In the genomic region with DNA sequence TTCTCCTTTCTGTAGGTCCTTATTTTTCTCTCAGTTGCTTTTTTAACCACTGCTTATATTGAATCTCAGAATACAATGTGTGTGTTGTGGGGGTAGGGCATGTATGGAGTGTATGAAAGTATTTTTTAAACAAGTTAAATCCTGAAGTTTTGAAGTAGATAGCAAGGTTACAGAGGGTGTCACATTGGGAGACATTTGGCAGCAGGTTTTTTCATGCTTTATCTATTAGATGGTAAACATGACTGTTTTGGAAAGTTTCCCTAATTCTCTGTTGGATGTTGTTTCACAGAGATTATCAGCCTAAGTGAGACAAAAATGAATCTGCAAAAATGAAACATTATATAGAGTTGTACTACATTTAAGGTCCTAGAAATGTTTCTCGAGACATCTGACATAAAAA, we compare ENCODE assay signal across 32 cellular contexts.
"Had no signal": no experiment of that assay in that cellular context is flagged by ENCODE, and none has a peak within 500 bp of the region (broad histone marks: within the 10 kb centered on the region; RNA-seq: fewer than 3 reads in every experiment).

No MANE protein-coding gene starts in this region.

- H3K4me1 ChIP-seq: ascending aorta, breast epithelium, esophagus squamous epithelium, gastroesophageal sphincter, heart right ventricle had no signal

- H3K27me3 ChIP-seq: ascending aorta, breast epithelium, cardiac muscle cell, esophagus squamous epithelium, gastroesophageal sphincter, heart right ventricle had no signal

- H3K9me3 ChIP-seq: ascending aorta, breast epithelium, esophagus squamous epithelium, gastroesophageal sphincter had no signal

- H3K4me3 Mint-ChIP-seq: activated CD4-positive, alpha-beta memory T cell treated with anti-CD3 and anti-CD28 coated beads, Interleukin-2, amount 10 ng/mL, durations not matched to agents 7 days and 5 days; activated CD4-positive, alpha-beta T cell treated with anti-CD3 and anti-CD28 coated beads, Interleukin-2, amount 10 ng/mL, durations not matched to agents 7 days and 5 days; activated naive CD4-positive, alpha-beta T cell treated with anti-CD3 and anti-CD28 coated beads, Interleukin-2, amount 10 ng/mL, durations not matched to agents 7 days and 5 days; activated naive CD8-positive, alpha-beta T cell treated with anti-CD3 and anti-CD28 coated beads, Interleukin-2, amount 10 ng/mL, durations not matched to agents 7 days and 5 days; activated T-cell treated with anti-CD3 and anti-CD28 coated beads, Interleukin-2, amount 50 U/mL, for 24 hours; activated T-cell treated with anti-CD3 and anti-CD28 coated beads, Interleukin-2, amount 50 U/mL, for 72 hours; T-helper 17 cell; T-helper 2 cell treated with Interferon-gamma antibody and Interleukin-4, amounts not matched to agents 5 μg/mL and 100 μg/mL, for 36 hours; WTC11 had no signal

- H3K4me3 ChIP-seq: ascending aorta, breast epithelium, cardiac muscle cell, esophagus squamous epithelium, gastroesophageal sphincter, heart right ventricle had no signal

- ATAC-seq: activated naive CD4-positive, alpha-beta T cell treated with anti-CD3 and anti-CD28 coated beads, Interleukin-2, amount 50 U/mL, for 72 hours; activated T-cell treated with anti-CD3 and anti-CD28 coated beads, Interleukin-2, amount 50 U/mL, for 72 hours; gastroesophageal sphincter; heart right ventricle; T-helper 17 cell; WTC11 had no signal

- H3K27me3 Mint-ChIP-seq: activated CD4-positive, alpha-beta memory T cell treated with anti-CD3 and anti-CD28 coated beads, Interleukin-2, amount 10 ng/mL, durations not matched to agents 7 days and 5 days; activated CD4-positive, alpha-beta T cell treated with anti-CD3 and anti-CD28 coated beads, Interleukin-2, amount 10 ng/mL, durations not matched to agents 7 days and 5 days; activated naive CD4-positive, alpha-beta T cell treated with anti-CD3 and anti-CD28 coated beads, Interleukin-2, amount 10 ng/mL, durations not matched to agents 7 days and 5 days; activated naive CD8-positive, alpha-beta T cell treated with anti-CD3 and anti-CD28 coated beads, Interleukin-2, amount 10 ng/mL, durations not matched to agents 7 days and 5 days; activated T-cell treated with anti-CD3 and anti-CD28 coated beads, Interleukin-2, amount 50 U/mL, for 24 hours; T-helper 17 cell had no signal

- DNase-seq: activated CD4-positive, alpha-beta memory T cell treated with anti-CD3 and anti-CD28 coated beads, Interleukin-2, amount 10 ng/mL, durations not matched to agents 7 days and 5 days; activated CD4-positive, alpha-beta T cell treated with anti-CD3 and anti-CD28 coated beads for 1 hour; activated CD4-positive, alpha-beta T cell treated with anti-CD3 and anti-CD28 coated beads for 4 hours; activated CD4-positive, alpha-beta T cell treated with anti-CD3 and anti-CD28 coated beads, Interleukin-2, amount 10 ng/mL, durations not matched to agents 7 days and 5 days; activated CD4-positive, alpha-beta T cell treated with anti-CD3 and anti-CD28 coated beads, Interleukin-2, amount 50 U/mL, for 4 hours; activated CD8-positive, alpha-beta memory T cell treated with anti-CD3 and anti-CD28 coated beads, Interleukin-2, amount 50 U/mL, for 48 hours; activated gamma-delta T cell; activated naive CD4-positive, alpha-beta T cell; activated naive CD4-positive, alpha-beta T cell treated with anti-CD3 and anti-CD28 coated beads, Interleukin-2, amount 10 ng/mL, durations not matched to agents 7 days and 5 days; activated naive CD8-positive, alpha-beta T cell treated with anti-CD3 and anti-CD28 coated beads, Interleukin-2, amount 10 ng/mL, durations not matched to agents 7 days and 5 days; activated T-cell treated with anti-CD3 and anti-CD28 coated beads for 4 hours; activated T-cell treated with anti-CD3 and anti-CD28 coated beads, Interleukin-2, amount 50 U/mL, for 24 hours; activated T-cell treated with anti-CD3 and anti-CD28 coated beads, Interleukin-2, amount 50 U/mL, for 72 hours; central memory CD4-positive, alpha-beta T cell; cortex of kidney; effector CD8-positive, alpha-beta T cell; esophagus squamous epithelium; foreskin melanocyte; heart right ventricle; T-helper 1 cell; T-helper 17 cell; T1000 had no signal

- H3K27ac ChIP-seq: ascending aorta, breast epithelium, epithelial cell of prostate, esophagus squamous epithelium, gastroesophageal sphincter, heart right ventricle, VCaP had no signal

- H3K9me3 Mint-ChIP-seq: activated naive CD8-positive, alpha-beta T cell treated with anti-CD3 and anti-CD28 coated beads, Interleukin-2, amount 10 ng/mL, durations not matched to agents 7 days and 5 days had no signal

- H3K4me1 Mint-ChIP-seq: activated CD4-positive, alpha-beta memory T cell treated with anti-CD3 and anti-CD28 coated beads, Interleukin-2, amount 10 ng/mL, durations not matched to agents 7 days and 5 days; activated CD4-positive, alpha-beta T cell treated with anti-CD3 and anti-CD28 coated beads, Interleukin-2, amount 10 ng/mL, durations not matched to agents 7 days and 5 days; activated naive CD4-positive, alpha-beta T cell treated with anti-CD3 and anti-CD28 coated beads, Interleukin-2, amount 10 ng/mL, durations not matched to agents 7 days and 5 days; activated naive CD8-positive, alpha-beta T cell treated with anti-CD3 and anti-CD28 coated beads, Interleukin-2, amount 10 ng/mL, durations not matched to agents 7 days and 5 days; T-helper 17 cell; WTC11 had no signal

- H3K27ac Mint-ChIP-seq: activated CD4-positive, alpha-beta memory T cell treated with anti-CD3 and anti-CD28 coated beads, Interleukin-2, amount 10 ng/mL, durations not matched to agents 7 days and 5 days; activated CD4-positive, alpha-beta T cell treated with anti-CD3 and anti-CD28 coated beads, Interleukin-2, amount 10 ng/mL, durations not matched to agents 7 days and 5 days; activated naive CD4-positive, alpha-beta T cell treated with anti-CD3 and anti-CD28 coated beads, Interleukin-2, amount 10 ng/mL, durations not matched to agents 7 days and 5 days; activated naive CD4-positive, alpha-beta T cell treated with anti-CD3 and anti-CD28 coated beads, Interleukin-2, amount 50 U/mL, for 72 hours; activated naive CD8-positive, alpha-beta T cell treated with anti-CD3 and anti-CD28 coated beads, Interleukin-2, amount 10 ng/mL, durations not matched to agents 7 days and 5 days; activated T-cell treated with anti-CD3 and anti-CD28 coated beads, Interleukin-2, amount 50 U/mL, for 24 hours; activated T-cell treated with anti-CD3 and anti-CD28 coated beads, Interleukin-2, amount 50 U/mL, for 72 hours; T-helper 17 cell; T-helper 2 cell treated with Interferon-gamma antibody and Interleukin-4, amounts not matched to agents 5 μg/mL and 100 μg/mL, for 36 hours; WTC11 had no signal

- H3K36me3 Mint-ChIP-seq: activated naive CD4-positive, alpha-beta T cell treated with anti-CD3 and anti-CD28 coated beads, Interleukin-2, amount 10 ng/mL, durations not matched to agents 7 days and 5 days; activated naive CD4-positive, alpha-beta T cell treated with anti-CD3 and anti-CD28 coated beads, Interleukin-2, amount 50 U/mL, for 72 hours; activated naive CD8-positive, alpha-beta T cell treated with anti-CD3 and anti-CD28 coated beads, Interleukin-2, amount 10 ng/mL, durations not matched to agents 7 days and 5 days; brain had no signal

- H3K36me3 ChIP-seq: ascending aorta, breast epithelium, cardiac muscle cell, esophagus squamous epithelium, gastroesophageal sphincter, heart right ventricle had no signal
